Comparison of ENCODE assay signal across 26 cellular contexts in the genomic region with DNA sequence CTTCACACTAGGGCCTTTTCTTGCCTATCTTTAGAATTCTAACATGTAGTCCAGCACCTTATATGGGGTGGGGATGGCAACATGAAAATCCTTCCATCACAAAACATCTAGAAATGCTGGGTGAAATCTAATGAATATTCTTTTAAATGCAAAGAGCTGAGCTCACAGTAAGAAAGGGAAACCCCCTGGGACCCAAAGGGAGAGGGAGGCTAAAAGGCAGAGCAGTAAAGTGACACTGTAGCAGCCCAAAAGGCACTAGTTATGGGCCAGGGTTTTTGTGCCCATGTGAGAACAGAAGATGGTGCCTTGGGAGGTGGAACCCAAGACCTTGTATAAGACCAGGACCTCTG.
A peak's percentile ranks its signal among the peaks of the same experiment; 100 is the strongest.
DNase-seq lines count a peak whose midpoint lies in the region; ATAC-seq and TF ChIP-seq lines count a peak whose summit lies in the region.
"Had no signal": no experiment of that assay in that cellular context is flagged by ENCODE, and none has a peak within 500 bp of the region (broad histone marks: within the 10 kb centered on the region; RNA-seq: fewer than 3 reads in every experiment).

No MANE protein-coding gene starts in this region.

- peaks cover 10% of the 10 kb centered on the region for H3K36me3 Mint-ChIP-seq in activated naive CD8-positive, alpha-beta T cell treated with anti-CD3 and anti-CD28 coated beads, Interleukin-2, amount 50 U/mL, for 24 hours (ENCODE audit: low read depth)
- peaks cover 3% of the 10 kb centered on the region for H3K36me3 Mint-ChIP-seq in activated naive CD8-positive, alpha-beta T cell treated with anti-CD3 and anti-CD28 coated beads for 36 hours

- H3K36me3 ChIP-seq in SJSA1 (peaks cover 98% of the 10 kb centered on the region), iPS-20b (ENCODE audit: insufficient read depth, low read depth, low read length) (peaks cover 38% of the 10 kb centered on the region), uterus (no peaks in the 10 kb centered on the region)

- DNase-seq in activated naive CD8-positive, alpha-beta T cell treated with anti-CD3 and anti-CD28 coated beads, Interleukin-2, amount 50 U/mL, for 24 hours, result no peak
- DNase-seq in activated naive CD8-positive, alpha-beta T cell treated with anti-CD3 and anti-CD28 coated beads for 36 hours, result no peak
- DNase-seq in SJSA1 (ENCODE audit: low read depth in 1 of 2, low spot score in 2 of 2) (no peak), uterus (no peak), DMS53 (lab: John Stamatoyannopoulos, UW) (no peak)
- DNase-seq in stimulated activated naive CD8-positive, alpha-beta T cell treated with anti-CD3 and anti-CD28 coated beads, Interleukin-15, Interleukin-2, amounts not matched to agents 100 U/mL and 50 U/mL, for 24 hours, result no peak
- DNase-seq: activated CD4-positive, alpha-beta T cell treated with anti-CD3 and anti-CD28 coated beads for 36 hours; activated CD8-positive, alpha-beta memory T cell treated with anti-CD3 and anti-CD28 coated beads for 24 hours; activated naive CD4-positive, alpha-beta T cell treated with anti-CD3 and anti-CD28 coated beads for 36 hours; activated T-cell treated with anti-CD3 and anti-CD28 coated beads, Interleukin-2, amount 50 U/mL, for 1 hour; DMS79 treated with DMSO at 0.1 percent for 48 hours; Karpas-422; lower lobe of right lung; NCI-H1694; NCI-H2171 treated with DMSO at 0.1 percent for 48 hours; NCI-H524 treated with DMSO at 0.1 percent for 48 hours; Peyer's patch; SJCRH30 had no signal

- no peak for TF ChIP-seq POLR2A in uterus (IDR thresholded peaks at IDR 0.05)

- TF ChIP-seq CTCF in uterus (IDR thresholded peaks at IDR 0.05), result no peak

- H3K27ac ChIP-seq in SJSA1, result peak overlapping the region; percentile 15
- H3K27ac ChIP-seq in iPS-20b (ENCODE audit: low read length), result no peak overlapping the region
- H3K27ac ChIP-seq in uterus, result peak overlapping the region; percentile 86 to 94
- H3K27ac ChIP-seq: lower lobe of right lung, Peyer's patch, SJCRH30 had no signal

- intact Hi-C loops in uterus (cut with DNase I; ENCODE audit: low total_unique reads), result loop anchor here (10.0 kb wide), 1 partner anchor 65 kb away; the partner anchor contains the start of gene TRAM2

- H3K27ac Mint-ChIP-seq in activated naive CD8-positive, alpha-beta T cell treated with anti-CD3 and anti-CD28 coated beads, Interleukin-2, amount 50 U/mL, for 24 hours, result peak overlapping the region; percentile 17
- no peak overlapping the region for H3K27ac Mint-ChIP-seq in activated naive CD8-positive, alpha-beta T cell treated with anti-CD3 and anti-CD28 coated beads for 36 hours
- H3K27ac Mint-ChIP-seq: activated CD4-positive, alpha-beta T cell treated with anti-CD3 and anti-CD28 coated beads for 36 hours; activated naive CD4-positive, alpha-beta T cell treated with anti-CD3 and anti-CD28 coated beads for 36 hours; B cell; dendritic cell treated with granulocyte-macrophage colony-stimulating factor and Interleukin-4, amounts not matched to agents 40 ng/mL and 50 ng/mL, for 4 days; T-helper 1 cell treated with Interleukin-12 subunit alpha and Interleukin-12 subunit beta and Interleukin-4 antibody, amounts not matched to agents 30 μg/mL and 1 μg/mL, for 36 hours had no signal

- 0 out of 2 replicates have a peak overlapping the region, but pooled peaks have one; percentile 13 for H3K9ac ChIP-seq in iPS-20b (ENCODE audit: low read depth, low read length)

- H3K27me3 ChIP-seq in SJSA1 (replicated peaks) (no peaks in the 10 kb centered on the region), iPS-20b (ENCODE audit: insufficient read depth, low read length) (no peaks in the 10 kb centered on the region), uterus (no peaks in the 10 kb centered on the region)
- H3K27me3 ChIP-seq: Peyer's patch, SJCRH30 had no signal

- H3K27me3 Mint-ChIP-seq in activated naive CD8-positive, alpha-beta T cell treated with anti-CD3 and anti-CD28 coated beads, Interleukin-2, amount 50 U/mL, for 24 hours, result no peaks in the 10 kb centered on the region
- H3K27me3 Mint-ChIP-seq in activated naive CD8-positive, alpha-beta T cell treated with anti-CD3 and anti-CD28 coated beads for 36 hours, result no peaks in the 10 kb centered on the region
- H3K27me3 Mint-ChIP-seq: activated CD4-positive, alpha-beta T cell treated with anti-CD3 and anti-CD28 coated beads for 36 hours; B cell; dendritic cell treated with granulocyte-macrophage colony-stimulating factor and Interleukin-4, amounts not matched to agents 40 ng/mL and 50 ng/mL, for 4 days had no signal

- H3K4me1 ChIP-seq in SJSA1 (replicated peaks) (peaks cover 79% of the 10 kb centered on the region), iPS-20b (ENCODE audit: insufficient read depth, low read length) (peaks cover 19% of the 10 kb centered on the region), uterus (peaks cover 11 to 30% of the 10 kb centered on the region in 2 donors)

- H3K4me1 Mint-ChIP-seq in activated naive CD8-positive, alpha-beta T cell treated with anti-CD3 and anti-CD28 coated beads, Interleukin-2, amount 50 U/mL, for 24 hours, result peaks cover 5% of the 10 kb centered on the region
- H3K4me1 Mint-ChIP-seq in activated naive CD8-positive, alpha-beta T cell treated with anti-CD3 and anti-CD28 coated beads for 36 hours, result peaks cover 6% of the 10 kb centered on the region

- no peak overlapping the region for H3K4me3 ChIP-seq in SJSA1
- 0 out of 2 replicates have a peak overlapping the region, but pooled peaks have one; percentile 16 for H3K4me3 ChIP-seq in iPS-20b (ENCODE audit: low read length)
- H3K4me3 ChIP-seq in uterus, result no peak overlapping the region
- H3K4me3 ChIP-seq: GM12878, lower lobe of right lung, Peyer's patch, SJCRH30 had no signal

- H3K9me3 ChIP-seq in SJSA1 (replicated peaks) (no peaks in the 10 kb centered on the region), iPS-20b (ENCODE audit: insufficient read depth, low read depth, low read length) (no peaks in the 10 kb centered on the region), uterus (no peaks in the 10 kb centered on the region)
- H3K9me3 ChIP-seq: lower lobe of right lung, Peyer's patch, SJCRH30 had no signal

- no peaks in the 10 kb centered on the region for H3K9me3 Mint-ChIP-seq in activated naive CD8-positive, alpha-beta T cell treated with anti-CD3 and anti-CD28 coated beads, Interleukin-2, amount 50 U/mL, for 24 hours
- H3K9me3 Mint-ChIP-seq in activated naive CD8-positive, alpha-beta T cell treated with anti-CD3 and anti-CD28 coated beads for 36 hours, result no peaks in the 10 kb centered on the region
- H3K9me3 Mint-ChIP-seq: activated naive CD4-positive, alpha-beta T cell treated with anti-CD3 and anti-CD28 coated beads for 36 hours; dendritic cell treated with granulocyte-macrophage colony-stimulating factor and Interleukin-4, amounts not matched to agents 40 ng/mL and 50 ng/mL, for 4 days; neural crest cell; T-helper 1 cell treated with Interleukin-12 subunit alpha and Interleukin-12 subunit beta and Interleukin-4 antibody, amounts not matched to agents 30 μg/mL and 1 μg/mL, for 36 hours had no signal

- no peak overlapping the region for H3K4me3 Mint-ChIP-seq in activated naive CD8-positive, alpha-beta T cell treated with anti-CD3 and anti-CD28 coated beads, Interleukin-2, amount 50 U/mL, for 24 hours
- H3K4me3 Mint-ChIP-seq in activated naive CD8-positive, alpha-beta T cell treated with anti-CD3 and anti-CD28 coated beads for 36 hours, result no peak overlapping the region
- H3K4me3 Mint-ChIP-seq: activated CD4-positive, alpha-beta T cell treated with anti-CD3 and anti-CD28 coated beads for 36 hours; activated naive CD4-positive, alpha-beta T cell treated with anti-CD3 and anti-CD28 coated beads for 36 hours; B cell; dendritic cell treated with granulocyte-macrophage colony-stimulating factor and Interleukin-4, amounts not matched to agents 40 ng/mL and 50 ng/mL, for 4 days; neural crest cell; T-helper 1 cell treated with Interleukin-12 subunit alpha and Interleukin-12 subunit beta and Interleukin-4 antibody, amounts not matched to agents 30 μg/mL and 1 μg/mL, for 36 hours had no signal

- ATAC-seq in activated naive CD8-positive, alpha-beta T cell treated with anti-CD3 and anti-CD28 coated beads, Interleukin-2, amount 50 U/mL, for 24 hours, result no peak
- ATAC-seq in stimulated activated naive CD8-positive, alpha-beta T cell treated with anti-CD3 and anti-CD28 coated beads, Interleukin-15, Interleukin-2, amounts not matched to agents 100 U/mL and 50 U/mL, for 24 hours, result no peak
- no peak for ATAC-seq in GM21528 (IDR thresholded peaks at IDR 0.05; ENCODE audit: low FRiP score, unreplicated experiment)
- ATAC-seq: activated CD4-positive, alpha-beta T cell treated with anti-CD3 and anti-CD28 coated beads for 36 hours; GM12878; lower lobe of right lung; sciatic nerve had no signal
